Comparison of ENCODE assay signal across 2 cellular contexts in the genomic region with DNA sequence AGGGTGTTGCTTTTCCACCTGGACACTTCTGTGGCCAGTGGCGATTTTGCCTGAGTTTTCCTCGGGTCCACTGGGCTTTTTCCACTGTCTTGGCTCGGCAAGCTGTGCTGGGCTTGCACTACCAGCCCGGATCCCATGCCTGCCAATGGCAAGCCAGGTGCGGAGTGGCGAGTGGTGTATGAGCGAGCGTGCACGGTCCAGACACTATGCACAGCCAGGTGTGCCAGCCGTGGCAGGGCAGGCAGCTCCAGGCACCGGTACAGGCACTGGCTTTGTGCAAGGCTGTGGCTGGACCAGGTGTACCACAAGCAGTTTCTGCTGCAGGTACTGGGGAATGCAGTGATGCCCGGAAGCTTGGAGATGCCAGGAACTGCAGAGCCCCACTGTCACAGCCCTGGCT.
TF ChIP-seq lines count a peak whose summit lies in the region.

No MANE protein-coding gene starts in this region.

TF ChIP-seq in HepG2, 621 proteins besides CTCF, POLR2A, EP300 and RAD21:
- TF ChIP-seq ZNF7 (CRISPR knock-in tag; IDR thresholded peaks at IDR 0.05), result no peak
- peak; percentile 99 for TF ChIP-seq ZNF616 (CRISPR knock-in tag; IDR thresholded peaks at IDR 0.05; ENCODE audit: low read depth)
- no peak for TF ChIP-seq CHCHD3 (CRISPR knock-in tag; IDR thresholded peaks at IDR 0.05)
- no peak for TF ChIP-seq HHEX (CRISPR knock-in tag; IDR thresholded peaks at IDR 0.05)
- TF ChIP-seq ZNF24 (IDR thresholded peaks at IDR 0.05), result no peak
- TF ChIP-seq MYNN (CRISPR knock-in tag; IDR thresholded peaks at IDR 0.05; ENCODE audit: low read depth), result no peak
- TF ChIP-seq ZNF816 (CRISPR knock-in tag; IDR thresholded peaks at IDR 0.05; ENCODE audit: borderline replicate concordance), result no peak
- no peak for TF ChIP-seq THAP11 (CRISPR knock-in tag; IDR thresholded peaks at IDR 0.05)

TF ChIP-seq in HEK293, 187 proteins besides CTCF, POLR2A, EP300 and RAD21:
- TF ChIP-seq TRIM28 (IDR thresholded peaks at IDR 0.05; ENCODE audit: borderline replicate concordance, low read length) (peak; percentile 65; the same call in 1 of the 2 replicates), ZNF48 (tag by site-specific recombination; IDR thresholded peaks at IDR 0.05) (no peak), ZNF37A (tag by site-specific recombination; IDR thresholded peaks at IDR 0.05) (no peak), IKZF3 (tag by site-specific recombination; IDR thresholded peaks at IDR 0.05) (no peak)
- TF ChIP-seq, protein P1, sequence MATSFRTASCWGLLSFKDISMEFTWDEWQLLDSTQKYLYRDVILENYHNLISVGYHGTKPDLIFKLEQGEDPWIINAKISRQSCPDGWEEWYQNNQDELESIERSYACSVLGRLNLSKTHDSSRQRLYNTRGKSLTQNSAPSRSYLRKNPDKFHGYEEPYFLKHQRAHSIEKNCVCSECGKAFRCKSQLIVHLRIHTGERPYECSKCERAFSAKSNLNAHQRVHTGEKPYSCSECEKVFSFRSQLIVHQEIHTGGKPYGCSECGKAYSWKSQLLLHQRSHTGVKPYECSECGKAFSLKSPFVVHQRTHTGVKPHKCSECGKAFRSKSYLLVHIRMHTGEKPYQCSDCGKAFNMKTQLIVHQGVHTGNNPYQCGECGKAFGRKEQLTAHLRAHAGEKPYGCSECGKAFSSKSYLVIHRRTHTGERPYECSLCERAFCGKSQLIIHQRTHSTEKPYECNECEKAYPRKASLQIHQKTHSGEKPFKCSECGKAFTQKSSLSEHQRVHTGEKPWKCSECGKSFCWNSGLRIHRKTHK (tag by site-specific recombination; IDR thresholded peaks at IDR 0.05), result no peak
